18 cellular contexts compared by ENCODE assay signal in the genomic region with DNA sequence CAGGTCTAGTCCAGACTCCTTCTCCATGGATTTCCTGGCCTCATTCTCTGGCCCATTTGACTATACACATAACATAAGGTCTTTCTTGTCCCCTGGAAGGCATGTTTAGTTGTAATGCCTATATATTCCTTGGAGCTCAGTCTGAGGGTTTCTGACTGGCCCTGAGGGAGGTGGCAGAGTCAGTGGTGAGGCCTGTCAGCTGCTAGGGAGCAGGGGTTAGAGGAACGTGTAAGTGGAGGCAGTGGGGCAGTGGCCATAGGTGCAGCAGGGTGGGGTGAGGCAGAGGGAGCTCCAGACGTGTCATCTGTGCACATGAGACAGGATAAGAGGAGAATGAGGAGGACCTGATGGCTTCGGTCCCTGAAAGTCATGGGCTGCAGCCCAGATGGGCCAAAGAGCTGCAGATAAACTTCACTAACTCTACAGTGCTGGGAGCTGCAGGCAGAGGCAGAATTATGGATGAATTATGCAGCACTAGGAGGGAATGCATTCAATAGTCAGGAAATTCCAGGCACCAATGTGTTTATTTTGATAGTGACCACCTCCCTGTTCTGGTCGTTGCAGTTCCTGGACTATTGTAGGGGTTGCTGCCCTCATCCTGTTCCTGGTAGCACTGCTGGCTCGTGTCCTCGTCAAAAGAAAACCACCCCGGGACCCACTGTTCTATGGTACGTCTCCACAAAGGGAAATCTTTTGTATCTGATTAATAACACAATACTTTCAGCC. TPM values are rescaled to one million over a fixed set of nuclear protein-coding genes. Genes with fewer than 3 reads are reported as not detected.
DNase-seq lines count a peak whose midpoint lies in the region; FAIRE-seq and TF ChIP-seq lines count a peak whose summit lies in the region.
"Had no signal": no experiment of that assay in that cellular context is flagged by ENCODE, and none has a peak within 500 bp of the region (broad histone marks: within the 10 kb centered on the region; RNA-seq: fewer than 3 reads in every experiment).

No MANE protein-coding gene starts in this region.

- H3K4me3 Mint-ChIP-seq in progenitor cell of endocrine pancreas (ENCODE audit: low read depth) (no peak overlapping the region), endodermal cell (no peak overlapping the region)
- H3K4me3 Mint-ChIP-seq: GM23338 had no signal

- H3K23me2 ChIP-seq in H1 (ENCODE audit: low read depth, low read length), result peaks cover 10% of the 10 kb centered on the region; the same call in 1 of the 2 replicates

- no peak for TF ChIP-seq CTCF in AG10803 (conservative IDR thresholded peaks at IDR 0.05; ENCODE audit: low read length)
- no peak for TF ChIP-seq CTCF in H1 (IDR thresholded peaks at IDR 0.05; ENCODE audit: control extremely low read depth in 1 of 3, insufficient read depth in 1 of 3, low read depth in 1 of 3, low read length in 3 of 3)
- no peak for TF ChIP-seq CTCF in progenitor cell of endocrine pancreas (IDR thresholded peaks at IDR 0.05; ENCODE audit: unreplicated experiment)
- TF ChIP-seq CTCF in endodermal cell (conservative IDR thresholded peaks at IDR 0.05), result no peak
- no peak for TF ChIP-seq CTCF in GM13977 (IDR thresholded peaks at IDR 0.05; ENCODE audit: extremely low read depth, insufficient read depth, missing control alignments)

- H2AK5ac ChIP-seq in H1 (ENCODE audit: low read depth, low read length), result 0 out of 2 replicates have a peak overlapping the region, but pooled peaks have one; percentile 65

- H4K5ac ChIP-seq in H1 (ENCODE audit: insufficient read length, low read depth, low read length), result no peak overlapping the region

- no peaks in the 10 kb centered on the region for H3K9me3 Mint-ChIP-seq in progenitor cell of endocrine pancreas (ENCODE audit: low read depth)
- no peaks in the 10 kb centered on the region for H3K9me3 Mint-ChIP-seq in endodermal cell

- H2AFZ ChIP-seq in H1 (ENCODE audit: low read length), result no peak overlapping the region
- H2AFZ ChIP-seq: GM23338 had no signal

- H3K4me1 Mint-ChIP-seq in progenitor cell of endocrine pancreas (ENCODE audit: low read depth) (no peaks in the 10 kb centered on the region), endodermal cell (peaks cover 4% of the 10 kb centered on the region)

- in situ Hi-C loops in GM13977 (cut with MboI; ENCODE audit: low pct_unique_long_range_greater_than_20kb, low sequenced_read_pairs, unreplicated experiment), result no loop called here

- H3K79me2 ChIP-seq in H1 (ENCODE audit: control insufficient read depth in 1 of 2, insufficient read depth in 2 of 2, low read length in 2 of 2), result no peaks in the 10 kb centered on the region

- H4K91ac ChIP-seq in H1 (replicated peaks; ENCODE audit: insufficient read length, low read length), result no peak overlapping the region

- H3K18ac ChIP-seq in H1 (ENCODE audit: extremely low read depth, low read length), result no peak overlapping the region

- no peak overlapping the region for H4K8ac ChIP-seq in H1 (ENCODE audit: extremely low read depth, insufficient read depth, low read length)

- H3K36me3 Mint-ChIP-seq in progenitor cell of endocrine pancreas (ENCODE audit: insufficient read depth), result no peaks in the 10 kb centered on the region
- H3K36me3 Mint-ChIP-seq in endodermal cell (ENCODE audit: low read depth), result no peaks in the 10 kb centered on the region

- no peak overlapping the region for H2BK15ac ChIP-seq in H1 (ENCODE audit: low read length)

- no peak overlapping the region for H3K27ac Mint-ChIP-seq in progenitor cell of endocrine pancreas
- no peak overlapping the region for H3K27ac Mint-ChIP-seq in endodermal cell
- H3K27ac Mint-ChIP-seq: GM23338 had no signal

- CTCF ChIA-PET in H1 (lab: Charles Lee; ENCODE audit: partially characterized antibody), result interaction anchor here (0.6 to 1.3 kb wide), 4 partner anchors 8 to 337 kb away, joined by 3 to 4 read pairs (median 3); a partner anchor contains a TSS

- H3K4me3 ChIP-seq in AG10803 (ENCODE audit: low read length) (no peak overlapping the region), H1 (ENCODE audit: extremely low read depth in 1 of 4, insufficient read depth in 2 of 4, low read depth in 3 of 4, low read length in 4 of 4) (no peak overlapping the region), mesodermal cell (ENCODE audit: extremely low read depth, insufficient read depth, low read length, poor library complexity, severe bottlenecking) (no peak overlapping the region), endodermal cell (ENCODE audit: low read length) (no peak overlapping the region)
- H3K4me3 ChIP-seq: GM23338, prostate gland had no signal

- H2BK12ac ChIP-seq in H1 (ENCODE audit: low read depth, low read length), result no peak overlapping the region

- 93% methylated on average over 8 of the region's 8 CpGs; no CpG with 5 or more reads in 1 of the 2 experiments for WGBS in H1 (ENCODE audit: extremely low coverage in 1 of 2, insufficient coverage in 1 of 2, insufficient read length in 1 of 2, insufficient replicate concordance in 2 of 2, low coverage in 1 of 2, low lambda C conversion rate in 2 of 2, missing lambda C conversion rate in 1 of 2), 2 experiments
- 78 to 82% methylated on average over 6 of the region's 8 CpGs for WGBS in mesodermal cell (ENCODE audit: insufficient coverage in 2 of 2), 2 experiments
- 90 to 91% methylated on average over 7 to 8 of the region's 8 CpGs for WGBS in endodermal cell (ENCODE audit: insufficient coverage in 1 of 2, insufficient read length in 1 of 2), 2 experiments

- H2BK120ac ChIP-seq in H1 (replicated peaks; ENCODE audit: low read depth, low read length), result no peak overlapping the region

- H3K27ac ChIP-seq in H1 (ENCODE audit: low read depth, low read length), result no peak overlapping the region
- H3K27ac ChIP-seq in mesodermal cell (ENCODE audit: low read depth, low read length, severe bottlenecking), result peak overlapping the region; percentile 37
- H3K27ac ChIP-seq in endodermal cell (ENCODE audit: low read depth, low read length), result no peak overlapping the region
- H3K27ac ChIP-seq: C4-2B, HL-60, prostate gland had no signal

- no peak for TF ChIP-seq EP300 in H1 (IDR thresholded peaks at IDR 0.05; ENCODE audit: borderline replicate concordance in 1 of 2, low read depth in 2 of 2, low read length in 2 of 2)

- FAIRE-seq in H1 (lab: Jason Lieb, UNC), result no peak
- FAIRE-seq: endometrium had no signal

- TF ChIP-seq POLR2A in H1 (IDR thresholded peaks at IDR 0.05; ENCODE audit: control extremely low read depth in 1 of 2, low read depth in 2 of 2, low read length in 2 of 2), result no peak

- H3K23ac ChIP-seq in H1 (ENCODE audit: insufficient read length), result no peak overlapping the region

- H3K79me1 ChIP-seq in H1 (ENCODE audit: low read depth, low read length), result no peaks in the 10 kb centered on the region

- no peak overlapping the region for H3K4me2 ChIP-seq in H1 (ENCODE audit: insufficient read depth in 1 of 2, low read depth in 2 of 2, low read length in 2 of 2)
- H3K4me2 ChIP-seq: GM23338 had no signal

- TF ChIP-seq RAD21 in H1 (IDR thresholded peaks at IDR 0.05 in 1 of 2, conservative IDR thresholded peaks at IDR 0.05 in 1 of 2; ENCODE audit: low read depth in 2 of 2, low read length in 2 of 2), result no peak

- H4K20me1 ChIP-seq in H1 (replicated peaks in 1 of 2; ENCODE audit: control insufficient read depth in 1 of 2, insufficient read depth in 2 of 2, low read length in 2 of 2), result peaks cover 0 to 5% of the 10 kb centered on the region in 2 experiments

- peaks cover 0 to 9% (median 4%) of the 10 kb centered on the region in 4 experiments; a peak in 3 of 7 replicates for H3K4me1 ChIP-seq in H1 (replicated peaks in 1 of 4; ENCODE audit: control insufficient read depth in 3 of 4, insufficient read depth in 4 of 4, low read length in 3 of 4)
- H3K4me1 ChIP-seq in mesodermal cell (ENCODE audit: control insufficient read depth, insufficient read depth, low read length, poor library complexity, severe bottlenecking), result peaks cover 22% of the 10 kb centered on the region
- H3K4me1 ChIP-seq in endodermal cell (ENCODE audit: control insufficient read depth, insufficient read depth, low read length), result no peaks in the 10 kb centered on the region
- H3K4me1 ChIP-seq: prostate gland had no signal

- H3K4ac ChIP-seq in H1 (replicated peaks; ENCODE audit: insufficient read length, low read depth, low read length), result no peak overlapping the region

- no peak overlapping the region for H2BK20ac ChIP-seq in H1 (ENCODE audit: low read length)

- no peak overlapping the region for H2BK5ac ChIP-seq in H1 (ENCODE audit: low read depth, low read length)

- no peak overlapping the region for H3K14ac ChIP-seq in H1 (ENCODE audit: insufficient read length)

- H3K9ac ChIP-seq in H1 (replicated peaks in 1 of 4; ENCODE audit: extremely low read depth in 1 of 4, low read depth in 3 of 4, low read length in 3 of 4), result no peak overlapping the region
- H3K9ac ChIP-seq in endodermal cell (ENCODE audit: extremely low read depth, low read length, poor library complexity, severe bottlenecking), result no peak overlapping the region

- H3K27me3 Mint-ChIP-seq in progenitor cell of endocrine pancreas, result peaks cover 34% of the 10 kb centered on the region
- H3K27me3 Mint-ChIP-seq in endodermal cell (ENCODE audit: insufficient read depth), result peaks cover 31% of the 10 kb centered on the region

- H3K9me3 ChIP-seq in H1 (ENCODE audit: insufficient read depth in 2 of 2, low read depth in 1 of 2, low read length in 1 of 2), result no peaks in the 10 kb centered on the region
- no peaks in the 10 kb centered on the region for H3K9me3 ChIP-seq in mesodermal cell (ENCODE audit: control insufficient read depth, low read length)
- H3K9me3 ChIP-seq in endodermal cell (ENCODE audit: control insufficient read depth, low read length), result no peaks in the 10 kb centered on the region
- H3K9me3 ChIP-seq: prostate gland had no signal

- DNase-seq in AG10803 (ENCODE audit: low read depth) (peak; percentile 8), RPMI7951 (ENCODE audit: low read depth) (peak; percentile 31), H1 (ENCODE audit: low read depth in 1 of 2, low spot score in 2 of 2) (no peak), progenitor cell of endocrine pancreas (ENCODE audit: low spot score, unreplicated experiment) (no peak), endodermal cell (no peak), NCI-H2081 (lab: John Stamatoyannopoulos, UW) (no peak), GM13977 (ENCODE audit: low spot score) (no peak)
- DNase-seq: activated T-cell treated with anti-CD3 and anti-CD28 coated beads, Interleukin-2, amount 50 U/mL, for 48 hours; aorta; MV-4-11; NCI-H2227 treated with DMSO at 0.1 percent for 48 hours; stimulated activated naive CD4-positive, alpha-beta T cell had no signal

- H3K36me3 ChIP-seq in H1 (ENCODE audit: control insufficient read depth in 2 of 4, insufficient read depth in 4 of 4, low read length in 3 of 4) (no peaks in the 10 kb centered on the region), mesodermal cell (ENCODE audit: control insufficient read depth, insufficient read depth, low read length) (peaks cover 5% of the 10 kb centered on the region), endodermal cell (ENCODE audit: control insufficient read depth, insufficient read depth, low read length) (no peaks in the 10 kb centered on the region)
- H3K36me3 ChIP-seq: prostate gland had no signal

- no peak overlapping the region for H3K56ac ChIP-seq in H1 (replicated peaks; ENCODE audit: insufficient read length, low read depth, low read length)

- H3K27me3 ChIP-seq in H1 (replicated peaks in 1 of 4; ENCODE audit: control insufficient read depth in 3 of 4, extremely low read depth in 1 of 4, insufficient read depth in 3 of 4, low read length in 3 of 4) (peaks cover 0 to 18% (median 14%) of the 10 kb centered on the region in 4 experiments; a peak in 6 of 7 replicates), endodermal cell (ENCODE audit: control insufficient read depth, insufficient read depth, low read length, poor library complexity, severe bottlenecking) (peaks cover 21% of the 10 kb centered on the region)

- POLR2A ChIA-PET in H1 (lab: Charles Lee; ENCODE audit: partially characterized antibody), result interaction anchor here (1.0 to 1.8 kb wide), 3 partner anchors 8 to 15 kb away, joined by 3 to 5 read pairs (median 4); no protein-coding TSS in a partner anchor

RNA-seq across cellular contexts. Expression of a gene that starts 5.0 kb away (rescaled TPM):
- 0.10 TPM in 1 of 2 replicates, not detected in the other for total RNA-seq in RPMI7951 (2014; rRNA removed; shearing (Covaris generic))
- total RNA-seq in H1 (2021; fragmentation: NEBNext Ultra II Directional; extraction: Animal tissue kit (Norgen Biotek cat#: 25700)), result 0.90 and 1.0 TPM in 2 replicates
- 0.74 and 0.86 TPM in 2 replicates for polyA plus RNA-seq in H1 (2011; rRNA removed)
- 0.89 TPM for polyA plus RNA-seq in H1 (2011; cell fraction: cytosol; rRNA removed)
- polyA plus RNA-seq in H1 (2011; cell fraction: nucleus; rRNA removed), result 0.33 TPM
- polyA plus RNA-seq in H1 (2012, experiment 1 of 2), result 0.37 to 0.83 TPM (median 0.78 TPM) in 4 replicates
- polyA plus RNA-seq in H1 (2012, experiment 2 of 2), result not detected
- polyA plus RNA-seq in H1 (2013, experiment 1 of 2), result 1.1 TPM
- 1.2 TPM for polyA plus RNA-seq in H1 (2013, experiment 2 of 2)
- 0.54 TPM in 1 of 2 replicates, not detected in the other for polyA minus RNA-seq in H1 (2011; rRNA and poly(A)+ RNA removed)
- not detected for polyA minus RNA-seq in H1 (2011; cell fraction: cytosol; rRNA and poly(A)+ RNA removed)
- 0.40 TPM for polyA minus RNA-seq in H1 (2011; cell fraction: nucleus; rRNA and poly(A)+ RNA removed)
- polyA plus RNA-seq in mesodermal cell (2013, experiment 1 of 2), result 4.1 TPM
- polyA plus RNA-seq in mesodermal cell (2013, experiment 2 of 2), result 3.0 TPM
- total RNA-seq in progenitor cell of endocrine pancreas (0.27 TPM in 1 of 2 replicates, not detected in the other), endodermal cell (1 to 10 TPM; 1.2 to 1.9 TPM)
- polyA plus RNA-seq in endodermal cell (2013, experiment 1 of 2), result 0.39 TPM
- 0.29 TPM for polyA plus RNA-seq in endodermal cell (2013, experiment 2 of 2)

RNA-seq across cellular contexts. Expression of a gene that starts 45.3 kb away (rescaled TPM):
- total RNA-seq in RPMI7951 (2014; rRNA removed; shearing (Covaris generic)), result 92.4 and 95.2 TPM in 2 replicates
- 35.3 and 39.5 TPM in 2 replicates for total RNA-seq in H1 (2021; fragmentation: NEBNext Ultra II Directional; extraction: Animal tissue kit (Norgen Biotek cat#: 25700))
- polyA plus RNA-seq in H1 (2011; rRNA removed), result 18.6 and 18.8 TPM in 2 replicates
- polyA plus RNA-seq in H1 (2011; cell fraction: cytosol; rRNA removed), result 20.4 TPM
- polyA plus RNA-seq in H1 (2011; cell fraction: nucleus; rRNA removed), result 22.3 TPM
- polyA plus RNA-seq in H1 (2012, experiment 1 of 2), result 17.3 to 29.8 TPM (median 20.1 TPM) in 4 replicates
- 3.3 TPM for polyA plus RNA-seq in H1 (2012, experiment 2 of 2)
- 22.3 TPM for polyA plus RNA-seq in H1 (2013, experiment 1 of 2)
- 22.0 TPM for polyA plus RNA-seq in H1 (2013, experiment 2 of 2)
- polyA minus RNA-seq in H1 (2011; rRNA and poly(A)+ RNA removed), result 28.9 and 44.8 TPM in 2 replicates
- 28.5 TPM for polyA minus RNA-seq in H1 (2011; cell fraction: cytosol; rRNA and poly(A)+ RNA removed)
- 47.2 TPM for polyA minus RNA-seq in H1 (2011; cell fraction: nucleus; rRNA and poly(A)+ RNA removed)
- 55.3 TPM for polyA plus RNA-seq in mesodermal cell (2013, experiment 1 of 2)
- 55.4 TPM for polyA plus RNA-seq in mesodermal cell (2013, experiment 2 of 2)
- total RNA-seq in progenitor cell of endocrine pancreas (38.7 and 39.0 TPM in 2 replicates), endodermal cell (10 to 100 TPM; 35.9 to 37.0 TPM)
- 37.5 TPM for polyA plus RNA-seq in endodermal cell (2013, experiment 1 of 2)
- 38.6 TPM for polyA plus RNA-seq in endodermal cell (2013, experiment 2 of 2)

Comparison
In these comparisons a context has a peak if more than half of its experiments do, and no peak if none do; other contexts are left out.
1. DNase-seq: peak in AG10803 (single experiment) and RPMI7951 (single experiment); none in H1 (0 of 2), progenitor cell of endocrine pancreas (single experiment), endodermal cell (single experiment), NCI-H2081 (0 of 2) and GM13977 (single experiment).